In the genomic region with DNA sequence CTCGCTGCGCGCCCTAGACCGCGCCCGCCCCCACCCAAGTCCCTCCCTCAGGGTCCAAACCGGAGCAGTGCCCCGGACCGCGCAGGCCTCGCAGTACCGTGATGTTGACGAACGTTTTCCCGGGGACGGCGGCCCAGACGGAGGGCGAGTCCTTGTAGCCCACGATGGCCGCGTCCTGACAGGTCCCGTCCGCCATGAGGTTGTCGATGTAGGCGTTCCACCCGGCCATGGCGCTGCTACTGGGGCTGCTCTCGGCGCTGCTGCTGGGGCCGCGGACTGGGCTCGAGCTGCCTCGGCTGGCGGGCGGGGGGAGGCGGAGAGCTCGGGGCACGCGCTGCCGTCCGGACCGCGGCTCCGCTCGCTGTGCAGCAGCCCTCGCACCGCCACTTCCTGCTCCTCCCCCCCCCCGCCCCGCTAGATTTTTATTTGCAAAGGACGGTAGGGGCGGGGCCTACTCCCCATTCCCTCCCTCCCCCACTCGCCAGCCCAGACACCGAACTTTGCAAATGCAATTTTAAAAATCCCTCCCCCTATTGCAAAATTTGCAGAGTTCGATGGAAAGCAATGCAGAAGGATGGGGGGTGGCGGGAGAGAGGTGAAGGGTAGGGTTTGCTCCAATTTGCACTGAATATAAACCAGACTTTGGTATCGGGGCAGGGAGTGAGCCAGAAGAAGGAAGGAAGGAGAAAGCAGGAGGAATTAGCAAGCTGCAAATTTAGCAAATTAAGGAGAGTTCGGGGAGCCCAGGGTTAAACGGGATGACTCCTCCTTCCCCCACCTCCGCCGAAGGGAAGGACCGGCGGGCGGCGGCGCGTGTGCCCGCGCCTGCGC, we compare ENCODE assay signal across 8 cellular contexts. TPM values are rescaled to one million over a fixed set of nuclear protein-coding genes. Genes with fewer than 3 reads are reported as not detected.
DNase-seq lines count a peak whose midpoint lies in the region; ATAC-seq, FAIRE-seq and TF ChIP-seq lines count a peak whose summit lies in the region.

A gene (minus strand): TSS at position 365 of the 831 bp plus-strand sequence. CDS start 136 bp downstream, at position 229.

- no peak for TF ChIP-seq CTCF in lung (IDR thresholded peaks at IDR 0.05; ENCODE audit: control extremely low read depth, extremely low read depth)

- H3K4me3 Mint-ChIP-seq in activated CD8-positive, alpha-beta T cell treated with anti-CD3 and anti-CD28 coated beads, Interleukin-2, amount 10 ng/mL, durations not matched to agents 7 days and 5 days, result peak within 1 kb of the TSS; percentile 97

- H3K27ac Mint-ChIP-seq in activated CD8-positive, alpha-beta T cell treated with anti-CD3 and anti-CD28 coated beads, Interleukin-2, amount 10 ng/mL, durations not matched to agents 7 days and 5 days, result peak within 1 kb of the TSS; percentile 99

- peaks cover 43% of the 10 kb centered on the region for H3K4me1 Mint-ChIP-seq in activated CD8-positive, alpha-beta T cell treated with anti-CD3 and anti-CD28 coated beads, Interleukin-2, amount 10 ng/mL, durations not matched to agents 7 days and 5 days (ENCODE audit: low read depth)

- peaks cover 46% of the 10 kb centered on the region for H3K36me3 Mint-ChIP-seq in activated CD8-positive, alpha-beta T cell treated with anti-CD3 and anti-CD28 coated beads, Interleukin-2, amount 10 ng/mL, durations not matched to agents 7 days and 5 days (ENCODE audit: low read depth)

- peaks cover 7 to 20% of the 10 kb centered on the region in 2 donors for H3K36me3 ChIP-seq in lung (ENCODE audit: control insufficient read depth in 2 of 2, insufficient read depth in 2 of 2, low read length in 2 of 2)

- ATAC-seq in HG03460 (IDR thresholded peaks at IDR 0.05; ENCODE audit: unreplicated experiment), result peak; percentile 17
- peak; percentile 33 for ATAC-seq in activated CD8-positive, alpha-beta T cell treated with anti-CD3 and anti-CD28 coated beads, Interleukin-2, amount 10 ng/mL, durations not matched to agents 7 days and 5 days
- ATAC-seq in lung (ENCODE audit: insufficient read depth, low FRiP score), result peak; percentile 71
- ATAC-seq in HG02884 (IDR thresholded peaks at IDR 0.05; ENCODE audit: unreplicated experiment), result no peak

- FAIRE-seq in GM12892 (lab: Jason Lieb, UNC), result peak; percentile 94

- TF ChIP-seq POLR2A in GM12892 (IDR thresholded peaks at IDR 0.05; ENCODE audit: low read depth, low read length), result peak; percentile 94

- peak within 1 kb of the TSS; percentile 100 for H3K4me3 ChIP-seq in lung

- no peaks in the 10 kb centered on the region for H3K27me3 ChIP-seq in lung (ENCODE audit: control insufficient read depth, insufficient read depth)

- CTCF ChIA-PET in activated CD8-positive, alpha-beta T cell treated with anti-CD3 and anti-CD28 coated beads, Interleukin-2, amount 10 ng/mL, durations not matched to agents 7 days and 5 days (lab: Charles Lee), result interaction anchor here (1.2 to 3.5 kb wide), 3 partner anchors 9 to 39 kb away, joined by 4 to 13 read pairs (median 4); a partner anchor contains a TSS

- no peaks in the 10 kb centered on the region for H3K27me3 Mint-ChIP-seq in activated CD8-positive, alpha-beta T cell treated with anti-CD3 and anti-CD28 coated beads, Interleukin-2, amount 10 ng/mL, durations not matched to agents 7 days and 5 days (ENCODE audit: low read depth)

- peaks cover 3 to 20% of the 10 kb centered on the region in 2 donors for H3K4me1 ChIP-seq in lung (ENCODE audit: control insufficient read depth in 2 of 2, insufficient read depth in 2 of 2, low read length in 2 of 2)

- H3K27ac ChIP-seq in lung (ENCODE audit: low read depth in 1 of 2, low read length in 1 of 2), result peak within 1 kb of the TSS; percentile 91 to 99

- DNase-seq in GM12892 (ENCODE audit: insufficient read length) (no peak), NK-92 (lab: John Stamatoyannopoulos, UW; ENCODE audit: unreplicated experiment) (peak; percentile 59), lung (ENCODE audit: low spot score) (peak; percentile 92)
- peak; percentile 96 for DNase-seq in activated CD8-positive, alpha-beta T cell treated with anti-CD3 and anti-CD28 coated beads, Interleukin-2, amount 10 ng/mL, durations not matched to agents 7 days and 5 days
- DNase-seq in effector CD4-positive, alpha-beta T cell, result peak; percentile 83
- peak; percentile 81 to 83 (median 81) for DNase-seq in stimulated activated CD4-positive, alpha-beta T cell treated with anti-CD3 and anti-CD28 coated beads, TNF-alpha, amount 100 ng/mL, for 1 hour (ENCODE audit: low read depth in 3 of 3, low spot score in 1 of 3)

- no peaks in the 10 kb centered on the region for H3K9me3 Mint-ChIP-seq in activated CD8-positive, alpha-beta T cell treated with anti-CD3 and anti-CD28 coated beads, Interleukin-2, amount 10 ng/mL, durations not matched to agents 7 days and 5 days (ENCODE audit: insufficient read depth)

- POLR2A ChIA-PET in activated CD8-positive, alpha-beta T cell treated with anti-CD3 and anti-CD28 coated beads, Interleukin-2, amount 10 ng/mL, durations not matched to agents 7 days and 5 days (lab: Charles Lee), result interaction anchor here (0.8 to 10.0 kb wide), 14 partner anchors 8 to 443 kb away, joined by 3 to 239 read pairs (median 5); a partner anchor contains a TSS

- H3K9me3 ChIP-seq in lung (ENCODE audit: control insufficient read depth in 2 of 2, insufficient read depth in 1 of 2, low read length in 1 of 2), result no peaks in the 10 kb centered on the region

- 0 to 1% methylated on average over 59 to 70 of the region's 70 CpGs for WGBS in lung, 2 donors

RNA-seq across cellular contexts. Expression of the gene that starts here (rescaled TPM):
- 1,802 TPM for polyA plus RNA-seq in GM12892 (2012; ENCODE audit: missing spikeins)
- total RNA-seq in activated CD8-positive, alpha-beta T cell treated with anti-CD3 and anti-CD28 coated beads, Interleukin-2, amount 10 ng/mL, durations not matched to agents 7 days and 5 days, result 1,000 to 10,000 TPM; 2,493 to 2,581 TPM
- 100 to 1,000 TPM; 461 to 827 TPM for total RNA-seq in lung
- 1,000 to 10,000 TPM in 1 of 2 donors, 100 to 1,000 TPM in 1; 671 to 2,264 TPM for polyA plus RNA-seq in lung
